In genomic region chr7:4045450-4045849, GRCh38 we compare ENCODE assay signal across 25 cellular contexts.
"Had no signal": no experiment of that assay in that cellular context is flagged by ENCODE, and none has a peak within 500 bp of the region (broad histone marks: within the 10 kb centered on the region; RNA-seq: fewer than 3 reads in every experiment).

No MANE protein-coding gene starts in this region.

- H3K4me3 Mint-ChIP-seq: memory B cell; naive thymus-derived CD4-positive, alpha-beta T cell; natural killer cell treated with Interleukin-12 subunit alpha and Interleukin-12 subunit beta and Interleukin-15 and Interleukin-18, amount 100 ng/mL, for 72 hours; stimulated activated memory B cell treated with anti-CD40 and anti-IgM and Interleukin-4, amounts not matched to agents 10 μg/mL and 1 μg/mL and 100 μg/mL, for 72 hours; stimulated activated naive CD8-positive, alpha-beta T cell treated with anti-CD3 and anti-CD28 coated beads, Interleukin-15, amount 100 ng/mL, for 72 hours; type B pancreatic cell had no signal

- H3K4me1 ChIP-seq: parathyroid adenoma, psoas muscle, right lobe of liver, tibial nerve, uterus had no signal

- H3K4me1 Mint-ChIP-seq: stimulated activated naive CD8-positive, alpha-beta T cell treated with anti-CD3 and anti-CD28 coated beads, Interleukin-15, amount 100 ng/mL, for 72 hours had no signal

- H3K9me3 ChIP-seq: mucosa of descending colon, psoas muscle, right lobe of liver, tibial nerve, uterus had no signal

- DNase-seq: hippocampal formation; kidney glomerular epithelial cell; left cardiac atrium; midbrain; mucosa of descending colon; naive thymus-derived CD4-positive, alpha-beta T cell; nucleus accumbens; psoas muscle; right lobe of liver; stimulated activated CD4-positive, alpha-beta T cell treated with anti-CD3 and anti-CD28 coated beads, Interleukin-1b, Interleukin-23, amount 100 ng/mL, for 48 hours; stimulated activated CD4-positive, alpha-beta T cell treated with anti-CD3 and anti-CD28 coated beads, Interleukin-2, amount 100 ng/mL, for 48 hours; stimulated activated CD4-positive, alpha-beta T cell treated with anti-CD3 and anti-CD28 coated beads, Interleukin-4, amount 100 ng/mL, for 4 hours; stimulated activated CD8-positive, alpha-beta memory T cell treated with anti-CD3 and anti-CD28 coated beads, Interleukin-4, amount 100 ng/mL, for 48 hours; stimulated activated naive CD4-positive, alpha-beta T cell treated with Interleukin-2 at 50 U/mL for 16 hours; stimulated activated naive CD8-positive, alpha-beta T cell treated with anti-CD3 and anti-CD28 coated beads, Interleukin-15, amount 100 ng/mL, for 72 hours; substantia nigra; uterus had no signal

- H3K27me3 Mint-ChIP-seq: stimulated activated naive CD8-positive, alpha-beta T cell treated with anti-CD3 and anti-CD28 coated beads, Interleukin-15, amount 100 ng/mL, for 72 hours had no signal

- H3K27me3 ChIP-seq: right lobe of liver, tibial nerve, uterus had no signal

- H3K27ac ChIP-seq: parathyroid adenoma, psoas muscle, right lobe of liver, tibial nerve, uterus had no signal

- H3K27ac Mint-ChIP-seq: memory B cell; naive thymus-derived CD4-positive, alpha-beta T cell; natural killer cell treated with Interleukin-12 subunit alpha and Interleukin-12 subunit beta and Interleukin-15 and Interleukin-18, amount 100 ng/mL, for 72 hours; stimulated activated memory B cell treated with anti-CD40 and anti-IgM and Interleukin-4, amounts not matched to agents 10 μg/mL and 1 μg/mL and 100 μg/mL, for 72 hours; stimulated activated naive CD8-positive, alpha-beta T cell treated with anti-CD3 and anti-CD28 coated beads, Interleukin-15, amount 100 ng/mL, for 72 hours; type B pancreatic cell had no signal

- ATAC-seq: left cardiac atrium; left lobe of liver; mucosa of descending colon; naive thymus-derived CD4-positive, alpha-beta T cell; natural killer cell treated with Interleukin-12 subunit alpha and Interleukin-12 subunit beta and Interleukin-15 and Interleukin-18, amount 100 ng/mL, for 72 hours; psoas muscle; right lobe of liver; stimulated activated memory B cell treated with anti-CD40 and anti-IgM and Interleukin-4, amounts not matched to agents 10 μg/mL and 1 μg/mL and 100 μg/mL, for 72 hours; stimulated activated naive CD8-positive, alpha-beta T cell treated with anti-CD3 and anti-CD28 coated beads, Interleukin-15, amount 100 ng/mL, for 72 hours had no signal

- H3K36me3 Mint-ChIP-seq: memory B cell; naive thymus-derived CD4-positive, alpha-beta T cell; natural killer cell treated with Interleukin-12 subunit alpha and Interleukin-12 subunit beta and Interleukin-15 and Interleukin-18, amount 100 ng/mL, for 72 hours; stimulated activated memory B cell treated with anti-CD40 and anti-IgM and Interleukin-4, amounts not matched to agents 10 μg/mL and 1 μg/mL and 100 μg/mL, for 72 hours; type B pancreatic cell had no signal

- H3K4me3 ChIP-seq: mucosa of descending colon, psoas muscle, right lobe of liver, smooth muscle cell, tibial nerve, uterus had no signal

- H3K36me3 ChIP-seq: right lobe of liver, tibial nerve, uterus had no signal

- H3K9me3 Mint-ChIP-seq: memory B cell; naive thymus-derived CD4-positive, alpha-beta T cell; natural killer cell treated with Interleukin-12 subunit alpha and Interleukin-12 subunit beta and Interleukin-15 and Interleukin-18, amount 100 ng/mL, for 72 hours; stimulated activated memory B cell treated with anti-CD40 and anti-IgM and Interleukin-4, amounts not matched to agents 10 μg/mL and 1 μg/mL and 100 μg/mL, for 72 hours; stimulated activated naive CD8-positive, alpha-beta T cell treated with anti-CD3 and anti-CD28 coated beads, Interleukin-15, amount 100 ng/mL, for 72 hours; type B pancreatic cell had no signal
